Comparison of ENCODE assay signal across 8 cellular contexts in the genomic region with DNA sequence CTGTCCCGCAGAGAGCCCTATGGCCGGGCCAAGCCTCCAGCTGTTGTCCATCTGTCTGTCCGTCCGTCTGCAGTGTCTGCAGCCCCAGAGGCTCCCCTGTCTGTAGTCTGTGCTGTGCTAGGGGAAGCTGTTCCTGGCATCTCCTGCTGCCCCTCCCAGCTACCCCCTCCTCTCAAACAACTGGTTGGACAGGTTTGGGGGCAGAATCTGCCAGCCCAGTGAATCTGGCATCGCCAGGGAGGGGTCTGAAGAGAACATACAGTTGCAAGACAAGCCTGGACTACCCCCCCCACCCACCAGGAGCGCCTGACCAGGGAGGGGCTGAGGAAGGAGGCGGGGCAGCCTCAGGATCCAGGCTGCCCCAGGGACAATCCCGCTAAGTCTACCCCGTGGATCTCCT. TPM values are rescaled to one million over a fixed set of nuclear protein-coding genes. Genes with fewer than 3 reads are reported as not detected.
DNase-seq lines count a peak whose midpoint lies in the region; ATAC-seq, FAIRE-seq and TF ChIP-seq lines count a peak whose summit lies in the region.
"Not testable (repeated sequence)": the region's sequence is repeated elsewhere in the genome, so short reads cannot be mapped to it uniquely, and the experiment has no call there.

Gene UPK3BL1, minus strand, starts transcription at position 101 of the 400 bp plus-strand sequence. Its CDS starts 50 bp downstream, at position 51.

- not testable (repeated sequence) for H3K9me3 ChIP-seq in A673 (ENCODE audit: low read depth, low read length, poor library complexity, severe bottlenecking); GM12878 (replicated peaks; ENCODE audit: control insufficient read depth, insufficient read depth, low read length); esophagus muscularis mucosa; kidney (ENCODE audit: control insufficient read depth in 1 of 2, low read length in 2 of 2)

- H3K36me3 ChIP-seq in A673 (ENCODE audit: insufficient read depth, low read length, poor library complexity, severe bottlenecking); GM12878 (ENCODE audit: control insufficient read depth in 2 of 2, insufficient read depth in 2 of 2, low read length in 1 of 2); esophagus muscularis mucosa; kidney (ENCODE audit: control insufficient read depth in 1 of 2, insufficient read depth in 2 of 2, low read length in 2 of 2): not testable (repeated sequence)

- not testable (repeated sequence) for H3K9ac ChIP-seq in GM12878 (ENCODE audit: control insufficient read depth, insufficient read depth, low read length); kidney (ENCODE audit: low read length in 2 of 2)

- not testable (repeated sequence) for TF ChIP-seq CTCF in A673 (conservative IDR thresholded peaks at IDR 0.05; ENCODE audit: low read depth, low read length); activated B cell treated with CpG ODN at 0.5 μM for 24 hours (IDR thresholded peaks at IDR 0.05); GM12878 (IDR thresholded peaks at IDR 0.05 in 2 of 3, conservative IDR thresholded peaks at IDR 0.05 in 1 of 3; ENCODE audit: control insufficient read depth in 2 of 3, extremely low read depth in 1 of 3, insufficient read depth in 1 of 3, low read depth in 3 of 3, low read length in 3 of 3); esophagus muscularis mucosa (IDR thresholded peaks at IDR 0.05); kidney (IDR thresholded peaks at IDR 0.05; ENCODE audit: borderline replicate concordance, extremely low read depth, insufficient read depth)

- RAD21 ChIA-PET in GM12878 (lab: Charles Lee; ENCODE audit: unreplicated experiment): not testable (repeated sequence)

- not testable (repeated sequence) for TF ChIP-seq EP300 in GM12878 (IDR thresholded peaks at IDR 0.05; ENCODE audit: borderline replicate concordance in 1 of 2, control insufficient read depth in 1 of 2, low read depth in 2 of 2, low read length in 2 of 2); esophagus muscularis mucosa (IDR thresholded peaks at IDR 0.05)

- H3K4me1 ChIP-seq in A673 (ENCODE audit: insufficient read depth, low read length, poor library complexity, severe bottlenecking); GM12878 (ENCODE audit: control insufficient read depth, insufficient read depth, low read length); esophagus muscularis mucosa; kidney (ENCODE audit: control insufficient read depth in 1 of 2, insufficient read depth in 1 of 2, low read depth in 1 of 2, low read length in 2 of 2): not testable (repeated sequence)

- not testable (repeated sequence) for H3K36me3 Mint-ChIP-seq in IgD-negative memory B cell; activated B cell treated with CpG ODN at 0.5 μM for 24 hours (ENCODE audit: low read depth); natural killer cell treated with Interleukin-12 subunit alpha and Interleukin-12 subunit beta and Interleukin-15 and Interleukin-18, amount 100 ng/mL, for 72 hours

- not testable (repeated sequence) for H3K4me3 Mint-ChIP-seq in IgD-negative memory B cell; activated B cell treated with CpG ODN at 0.5 μM for 24 hours; natural killer cell treated with Interleukin-12 subunit alpha and Interleukin-12 subunit beta and Interleukin-15 and Interleukin-18, amount 100 ng/mL, for 72 hours

- H3K4me2 ChIP-seq in GM12878 (ENCODE audit: control insufficient read depth, insufficient read depth): not testable (repeated sequence)

- POLR2A ChIA-PET in A673 (lab: Charles Lee; ENCODE audit: low non-redundant PET); activated B cell treated with CpG ODN at 0.5 μM for 24 hours (lab: Charles Lee); GM12878 (lab: Charles Lee): not testable (repeated sequence)

- not testable (repeated sequence) for ATAC-seq in activated B cell treated with CpG ODN at 0.5 μM for 24 hours (ENCODE audit: low read depth); GM12878; natural killer cell treated with Interleukin-12 subunit alpha and Interleukin-12 subunit beta and Interleukin-15 and Interleukin-18, amount 100 ng/mL, for 72 hours

- not testable (repeated sequence) for H3K27me3 ChIP-seq in A673 (replicated peaks; ENCODE audit: insufficient read depth, low read depth, low read length, poor library complexity); GM12878 (replicated peaks in 1 of 2; ENCODE audit: control insufficient read depth in 2 of 2, insufficient read depth in 2 of 2, low read length in 1 of 2); esophagus muscularis mucosa

- H3K4me1 Mint-ChIP-seq in IgD-negative memory B cell; activated B cell treated with CpG ODN at 0.5 μM for 24 hours; natural killer cell treated with Interleukin-12 subunit alpha and Interleukin-12 subunit beta and Interleukin-15 and Interleukin-18, amount 100 ng/mL, for 72 hours (ENCODE audit: low read depth in 2 of 2): not testable (repeated sequence)

- H3K4me3 ChIP-seq in A673 (ENCODE audit: low read depth, low read length, poor library complexity, severe bottlenecking); GM12878; esophagus muscularis mucosa; kidney (ENCODE audit: low read length in 2 of 2): not testable (repeated sequence)

- not testable (repeated sequence) for H3K27me3 Mint-ChIP-seq in IgD-negative memory B cell; activated B cell treated with CpG ODN at 0.5 μM for 24 hours; natural killer cell treated with Interleukin-12 subunit alpha and Interleukin-12 subunit beta and Interleukin-15 and Interleukin-18, amount 100 ng/mL, for 72 hours

- not testable (repeated sequence) for TF ChIP-seq POLR2A in GM12878 (IDR thresholded peaks at IDR 0.05; ENCODE audit: low read depth, low read length); esophagus muscularis mucosa (IDR thresholded peaks at IDR 0.05; ENCODE audit: low read depth)

- no CpG with 5 or more reads among the region's 9 CpGs for WGBS in GM12878 (ENCODE audit: insufficient coverage, insufficient replicate concordance, low lambda C conversion rate, missing lambda C conversion rate)
- WGBS in esophagus muscularis mucosa: no CpG with 5 or more reads among the region's 9 CpGs

- not testable (repeated sequence) for H3K27ac ChIP-seq in A673 (ENCODE audit: low read depth, low read length, poor library complexity, severe bottlenecking); GM12878 (ENCODE audit: control insufficient read depth, insufficient read depth); esophagus muscularis mucosa (replicated peaks in 1 of 4); kidney (ENCODE audit: low read depth in 2 of 2, low read length in 2 of 2); temporal lobe (ENCODE audit: low read depth, low read length)

- SMC1A ChIA-PET in GM12878 (lab: Charles Lee; ENCODE audit: uncharacterized antibody, unreplicated experiment): not testable (repeated sequence)

- H3K79me2 ChIP-seq in GM12878 (ENCODE audit: control insufficient read depth, insufficient read depth, low read length): not testable (repeated sequence)

- CTCF ChIA-PET in A673 (lab: Charles Lee); activated B cell treated with CpG ODN at 0.5 μM for 24 hours (lab: Charles Lee); GM12878 (lab: Yijun Ruan, JAX): not testable (repeated sequence)

- H3K27ac Mint-ChIP-seq in IgD-negative memory B cell; activated B cell treated with CpG ODN at 0.5 μM for 24 hours; natural killer cell treated with Interleukin-12 subunit alpha and Interleukin-12 subunit beta and Interleukin-15 and Interleukin-18, amount 100 ng/mL, for 72 hours: not testable (repeated sequence)

- H4K20me1 ChIP-seq in GM12878 (ENCODE audit: control insufficient read depth, insufficient read depth): not testable (repeated sequence)

- in situ Hi-C loops in GM12878 (cut with MboI): not testable (repeated sequence)

- not testable (repeated sequence) for DNase-seq in A673 (ENCODE audit: low spot score); activated B cell treated with CpG ODN at 0.5 μM for 24 hours; GM12878 (ENCODE audit: low read depth, low spot score); esophagus muscularis mucosa (ENCODE audit: extremely low spot score); kidney; natural killer cell treated with Interleukin-12 subunit alpha and Interleukin-12 subunit beta and Interleukin-15 and Interleukin-18, amount 100 ng/mL, for 72 hours (ENCODE audit: low spot score)

- not testable (repeated sequence) for FAIRE-seq in GM12878 (lab: Jason Lieb, UNC); kidney (lab: Jason Lieb, UNC)

- TF ChIP-seq RAD21 in GM12878 (IDR thresholded peaks at IDR 0.05; ENCODE audit: insufficient read depth, low read depth, low read length): not testable (repeated sequence)

- intact Hi-C loops in A673 (cut with micrococcal nuclease; ENCODE audit: unreplicated experiment); activated B cell treated with CpG ODN at 0.5 μM for 24 hours (cut with micrococcal nuclease); GM12878 (cut with micrococcal nuclease; ENCODE audit: unreplicated experiment); esophagus muscularis mucosa (cut with DNase I); kidney (cut with DNase I): not testable (repeated sequence)

- H2AFZ ChIP-seq in GM12878 (ENCODE audit: control insufficient read depth, low read depth, low read length): not testable (repeated sequence)

- not testable (repeated sequence) for H3K9me3 Mint-ChIP-seq in IgD-negative memory B cell; activated B cell treated with CpG ODN at 0.5 μM for 24 hours; natural killer cell treated with Interleukin-12 subunit alpha and Interleukin-12 subunit beta and Interleukin-15 and Interleukin-18, amount 100 ng/mL, for 72 hours

- not testable (repeated sequence) for BruUV-seq in A673 (replicated peaks; lab: Mats Ljungman, UMichigan); GM12878 (replicated peaks; lab: Mats Ljungman, UMichigan)

RNA-seq across cellular contexts. Expression of gene UPK3BL1, which starts in this region (rescaled TPM):
- total RNA-seq in A673 (2021): 10.4 and 11.4 TPM in 2 replicates
- polyA plus RNA-seq in IgD-negative memory B cell: 32.3 TPM
- 47.4 and 58.8 TPM in 2 replicates for total RNA-seq in activated B cell treated with CpG ODN at 0.5 μM for 24 hours
- 50.8 and 61.6 TPM in 2 replicates for total RNA-seq in GM12878 (2013; cell fraction: nucleolus; rRNA removed)
- 29.0 and 33.0 TPM in 2 replicates for total RNA-seq in GM12878 (2014; rRNA removed)
- total RNA-seq in GM12878 (2014; rRNA removed; fragmentation: Illumina TruSeq; extraction: Trizol): 21.1 and 22.8 TPM in 2 replicates
- total RNA-seq in GM12878 (2021): 21.8 and 25.8 TPM in 2 replicates
- polyA plus RNA-seq in GM12878 (2011; ENCODE audit: low read depth): 16.3 TPM
- 16.5 and 34.2 TPM in 2 replicates for polyA plus RNA-seq in GM12878 (2011; rRNA removed)
- 23.9 and 32.0 TPM in 2 replicates for polyA plus RNA-seq in GM12878 (2011; cell fraction: cytosol; rRNA removed)
- 107 and 155 TPM in 2 replicates for polyA plus RNA-seq in GM12878 (2011; cell fraction: nucleus; rRNA removed)
- polyA plus RNA-seq in GM12878 (2012): 28.4 and 33.3 TPM in 2 replicates
- 7.4 and 16.6 TPM in 2 replicates for polyA plus RNA-seq in GM12878 (2014; fragmentation: Illumina TruSeq; extraction: Trizol)
- 10 to 100 TPM in 1 of 2 experiments, 1 to 10 TPM in 1; 5.9 to 12.5 TPM for polyA plus RNA-seq in GM12878 (2014; fragmentation: Nextera tagmentation; extraction: Ambion mirVana)
- 68.6 and 77.0 TPM in 2 replicates for polyA plus RNA-seq in GM12878 (2014; rRNA removed)
- 10 to 100 TPM; 24.2 to 28.3 TPM for polyA plus RNA-seq in GM12878 (2016; fragmentation: Nextera tagmentation; extraction: Ambion mirVana)
- 6.5 and 21.2 TPM in 2 replicates for polyA minus RNA-seq in GM12878 (2011; rRNA and poly(A)+ RNA removed)
- polyA minus RNA-seq in GM12878 (2011; cell fraction: cytosol; rRNA and poly(A)+ RNA removed): 8.6 and 10.8 TPM in 2 replicates
- 8.7 and 26.7 TPM in 2 replicates for polyA minus RNA-seq in GM12878 (2011; cell fraction: nucleus; rRNA and poly(A)+ RNA removed)
- total RNA-seq in esophagus muscularis mucosa: 10 to 100 TPM; 15.9 to 36.4 (median 18.6) TPM
- total RNA-seq in kidney: 23.9 TPM
- 44.5 TPM for polyA plus RNA-seq in kidney (ENCODE audit: insufficient read depth, low read depth, low replicate concordance)
- total RNA-seq in natural killer cell treated with Interleukin-12 subunit alpha and Interleukin-12 subunit beta and Interleukin-15 and Interleukin-18, amount 100 ng/mL, for 72 hours: 10 to 100 TPM; 28.8 to 63.3 TPM
- 17.5 TPM for total RNA-seq in temporal lobe
